ENCODE assay signal across 23 cellular contexts in the genomic region with DNA sequence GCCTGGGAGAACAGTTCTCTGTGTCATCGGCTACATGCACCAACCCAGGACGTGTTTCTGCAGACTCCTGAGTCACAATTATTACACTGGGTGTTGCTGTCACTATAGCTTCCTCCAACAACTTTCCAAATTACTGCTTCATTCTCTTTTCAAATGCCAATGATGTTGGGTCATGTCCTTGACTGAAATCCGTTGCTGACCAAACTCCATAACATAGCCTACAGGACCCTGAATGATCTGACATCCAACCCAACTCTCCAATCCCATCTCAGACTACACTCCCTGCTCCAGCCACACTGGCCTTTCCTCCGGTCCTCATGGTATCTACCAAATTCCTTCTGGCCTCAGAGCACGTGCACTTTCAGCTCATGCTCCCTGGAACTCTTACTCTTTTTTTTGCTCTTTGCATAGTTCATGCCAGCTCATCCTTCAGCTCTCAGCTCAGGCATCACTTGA.
DNase-seq lines count a peak whose midpoint lies in the region; ATAC-seq and FAIRE-seq lines count a peak whose summit lies in the region.
"Had no signal": no experiment of that assay in that cellular context is flagged by ENCODE, and none has a peak within 500 bp of the region (broad histone marks: within the 10 kb centered on the region; RNA-seq: fewer than 3 reads in every experiment).

No MANE protein-coding gene starts in this region.

- peak; percentile 57 for ATAC-seq in esophagus mucosa
- ATAC-seq in HG03039 (IDR thresholded peaks at IDR 0.05; ENCODE audit: unreplicated experiment) = no peak
- no peak for ATAC-seq in HG03095 (IDR thresholded peaks at IDR 0.05; ENCODE audit: unreplicated experiment)
- ATAC-seq in GM18873 (IDR thresholded peaks at IDR 0.05; ENCODE audit: low FRiP score, unreplicated experiment) = no peak
- no peak for ATAC-seq in GM21515 (IDR thresholded peaks at IDR 0.05; ENCODE audit: unreplicated experiment)
- ATAC-seq: lower lobe of right lung; naive thymus-derived CD4-positive, alpha-beta T cell had no signal

- no peaks in the 10 kb centered on the region for H3K9me3 ChIP-seq in trophoblast cell (ENCODE audit: insufficient read depth, low read depth, low read length)
- H3K9me3 ChIP-seq: BE2C, ovary, sigmoid colon had no signal

- FAIRE-seq in RCC 7860 (lab: Jason Lieb, UNC) = no peak

- no peaks in the 10 kb centered on the region for H3K79me1 ChIP-seq in trophoblast cell (ENCODE audit: low read length)

- no CpG with 5 or more reads among the region's 5 CpGs for WGBS in trophoblast cell (ENCODE audit: extremely low coverage, insufficient coverage, insufficient read length)

- no peak overlapping the region for H2AK5ac ChIP-seq in trophoblast cell (ENCODE audit: low read length)

- no peaks in the 10 kb centered on the region for H3K4me1 ChIP-seq in trophoblast cell (ENCODE audit: control insufficient read depth in 1 of 2, insufficient read depth in 2 of 2, low read length in 2 of 2)
- H3K4me1 ChIP-seq: BE2C, lower lobe of right lung had no signal

- H3K27ac ChIP-seq in trophoblast cell (ENCODE audit: low read depth, low read length) = no peak overlapping the region
- H3K27ac ChIP-seq: lower lobe of right lung, ovary, sigmoid colon had no signal

- no peak overlapping the region for H4K12ac ChIP-seq in trophoblast cell (ENCODE audit: low read depth, low read length)

- no peak overlapping the region for H4K91ac ChIP-seq in trophoblast cell (ENCODE audit: low read depth, low read length)

- no peak overlapping the region for H3K4me2 ChIP-seq in trophoblast cell (ENCODE audit: low read length)

- H2BK12ac ChIP-seq in trophoblast cell (ENCODE audit: low read length) = no peak overlapping the region

- H2BK5ac ChIP-seq in trophoblast cell (ENCODE audit: low read depth, low read length, poor library complexity) = no peak overlapping the region

- no peaks in the 10 kb centered on the region for H3K79me2 ChIP-seq in trophoblast cell (ENCODE audit: control insufficient read depth, insufficient read depth, low read length, poor library complexity)

- no peak overlapping the region for H4K8ac ChIP-seq in trophoblast cell (ENCODE audit: low read depth, low read length)

- H2AFZ ChIP-seq in trophoblast cell (ENCODE audit: insufficient read depth, low read length, poor library complexity) = no peak overlapping the region

- no peak overlapping the region for H3K9ac ChIP-seq in trophoblast cell (ENCODE audit: low read length)

- no peak overlapping the region for H3K14ac ChIP-seq in trophoblast cell (ENCODE audit: low read length)

- no peak overlapping the region for H3K18ac ChIP-seq in trophoblast cell (ENCODE audit: low read length)

- no peaks in the 10 kb centered on the region for H3K27me3 ChIP-seq in trophoblast cell (ENCODE audit: insufficient read depth, low read length)
- H3K27me3 ChIP-seq: BE2C, ovary, sigmoid colon had no signal

- DNase-seq in ELR (ENCODE audit: low read depth) = peak; percentile 52
- peak; percentile 23 for DNase-seq in RCC 7860 (ENCODE audit: low spot score)
- peak; percentile 71 to 75 for DNase-seq in trophoblast cell
- DNase-seq: activated CD4-positive, alpha-beta memory T cell treated with anti-CD3 and anti-CD28 coated beads for 36 hours; activated naive CD4-positive, alpha-beta T cell treated with anti-CD3 and anti-CD28 coated beads, Interleukin-2, amount 50 U/mL, for 16 hours; activated T-cell treated with anti-CD3 and anti-CD28 coated beads, Interleukin-2, amount 50 U/mL, for 24 hours; BE2C; Calu3; cortex of kidney; GF-D8; lower lobe of right lung; naive thymus-derived CD4-positive, alpha-beta T cell; NCI-H1048; NCI-H2029 treated with DMSO at 0.1 percent for 48 hours; NCI-H526; ovary; sigmoid colon; T-helper 2 cell had no signal

- no peak overlapping the region for H3K4me3 ChIP-seq in trophoblast cell (ENCODE audit: low read depth, low read length)
- H3K4me3 ChIP-seq: lower lobe of right lung, ovary, sigmoid colon had no signal

- no peaks in the 10 kb centered on the region for H3K36me3 ChIP-seq in trophoblast cell (ENCODE audit: control insufficient read depth in 1 of 2, insufficient read depth in 2 of 2, low read length in 2 of 2)
- H3K36me3 ChIP-seq: BE2C, lower lobe of right lung, ovary, sigmoid colon had no signal

- no peak overlapping the region for H3K4ac ChIP-seq in trophoblast cell (ENCODE audit: low read depth, low read length)

- H2BK120ac ChIP-seq in trophoblast cell (ENCODE audit: insufficient read depth, low read length, poor library complexity) = no peak overlapping the region

- no peak overlapping the region for H3K23ac ChIP-seq in trophoblast cell (ENCODE audit: low read length)

Comparison
In these comparisons a context has a peak if more than half of its experiments do, and no peak if none do; other contexts are left out.
1. DNase-seq: peak in every context shown above with its lines; median percentile 73 in trophoblast cell; 52 in ELR; 23 in RCC 7860.